ENCODE assay signal across 26 cellular contexts in genomic region chr2:205169453-205169852, GRCh38.
DNase-seq lines count a peak whose midpoint lies in the region; ATAC-seq, FAIRE-seq and TF ChIP-seq lines count a peak whose summit lies in the region.
"Had no signal": no experiment of that assay in that cellular context is flagged by ENCODE, and none has a peak within 500 bp of the region (broad histone marks: within the 10 kb centered on the region; RNA-seq: fewer than 3 reads in every experiment).

No MANE protein-coding gene starts in this region.

- H3K4me1 ChIP-seq in keratinocyte (ENCODE audit: control insufficient read depth, extremely low read depth, insufficient read depth, low read length): no peaks in the 10 kb centered on the region
- no peaks in the 10 kb centered on the region for H3K4me1 ChIP-seq in osteoblast (ENCODE audit: insufficient read depth, low read length)
- H3K4me1 ChIP-seq: A549 had no signal

- TF ChIP-seq POLR2A in erythroblast (IDR thresholded peaks at IDR 0.05; ENCODE audit: low read length): no peak

- no peaks in the 10 kb centered on the region for H3K9me3 Mint-ChIP-seq in activated naive CD4-positive, alpha-beta T cell treated with anti-CD3 and anti-CD28 coated beads, Interleukin-2, amount 50 U/mL, for 24 hours
- peaks cover 6% of the 10 kb centered on the region for H3K9me3 Mint-ChIP-seq in activated naive CD4-positive, alpha-beta T cell treated with anti-CD3 and anti-CD28 coated beads, Interleukin-2, amount 10 ng/mL, durations not matched to agents 7 days and 5 days
- H3K9me3 Mint-ChIP-seq in activated T-helper 17 cell treated with anti-CD3 and anti-CD28 coated beads, Interleukin-2, amount 50 U/mL, for 72 hours: peaks cover 4% of the 10 kb centered on the region
- H3K9me3 Mint-ChIP-seq in stimulated activated effector memory CD8-positive, alpha-beta T cell treated with anti-CD3 and anti-CD28 coated beads, Interleukin-12 subunit alpha, Interleukin-12 subunit beta, amount 100 ng/mL, for 72 hours: peaks cover 2% of the 10 kb centered on the region

- dilution Hi-C loops in keratinocyte (cut with MboI; ENCODE audit: extremely low pct_ligation_motif_present, low sequenced_read_pairs): no loop called here

- no peaks in the 10 kb centered on the region for H3K36me3 ChIP-seq in keratinocyte (ENCODE audit: control insufficient read depth in 2 of 2, extremely low read depth in 1 of 2, insufficient read depth in 2 of 2, low read length in 2 of 2)
- no peaks in the 10 kb centered on the region for H3K36me3 ChIP-seq in osteoblast (ENCODE audit: insufficient read depth, low read length)

- TF ChIP-seq CTCF in keratinocyte (optimal IDR thresholded peaks at IDR 0.05 in 1 of 3, IDR thresholded peaks at IDR 0.05 in 1 of 3, conservative IDR thresholded peaks at IDR 0.05 in 1 of 3; ENCODE audit: extremely low read depth in 1 of 3, insufficient read depth in 2 of 3, low read length in 3 of 3) (no peak), osteoblast (IDR thresholded peaks at IDR 0.05; ENCODE audit: extremely low read depth, low read depth, low read length) (no peak)

- H3K9me3 ChIP-seq in keratinocyte (ENCODE audit: control insufficient read depth, low read depth, low read length) (no peaks in the 10 kb centered on the region), osteoblast (ENCODE audit: low read depth, low read length) (no peaks in the 10 kb centered on the region)
- H3K9me3 ChIP-seq: A549 had no signal

- no peak for ATAC-seq in activated T-helper 17 cell treated with anti-CD3 and anti-CD28 coated beads, Interleukin-2, amount 50 U/mL, for 72 hours (replicated peaks)
- no peak for ATAC-seq in GM21786 (IDR thresholded peaks at IDR 0.05; ENCODE audit: unreplicated experiment)
- ATAC-seq in stimulated activated effector memory CD8-positive, alpha-beta T cell treated with anti-CD3 and anti-CD28 coated beads, Interleukin-12 subunit alpha, Interleukin-12 subunit beta, amount 100 ng/mL, for 72 hours: no peak
- ATAC-seq: A549, HCT116 had no signal

- H3K27me3 ChIP-seq in keratinocyte (ENCODE audit: control insufficient read depth, extremely low read depth, insufficient read depth, low read length) (no peaks in the 10 kb centered on the region), osteoblast (ENCODE audit: insufficient read depth, low read length) (no peaks in the 10 kb centered on the region)

- no peak overlapping the region for H3K9ac ChIP-seq in keratinocyte (ENCODE audit: control insufficient read depth, extremely low read depth, insufficient read depth, low read length)
- H3K9ac ChIP-seq: KMS-11 had no signal

- H3K27ac Mint-ChIP-seq in activated naive CD4-positive, alpha-beta T cell treated with anti-CD3 and anti-CD28 coated beads, Interleukin-2, amount 50 U/mL, for 24 hours: no peak overlapping the region
- H3K27ac Mint-ChIP-seq in activated naive CD4-positive, alpha-beta T cell treated with anti-CD3 and anti-CD28 coated beads, Interleukin-2, amount 10 ng/mL, durations not matched to agents 7 days and 5 days: no peak overlapping the region
- peak overlapping the region; percentile 23 for H3K27ac Mint-ChIP-seq in activated T-helper 17 cell treated with anti-CD3 and anti-CD28 coated beads, Interleukin-2, amount 50 U/mL, for 72 hours
- H3K27ac Mint-ChIP-seq in stimulated activated effector memory CD8-positive, alpha-beta T cell treated with anti-CD3 and anti-CD28 coated beads, Interleukin-12 subunit alpha, Interleukin-12 subunit beta, amount 100 ng/mL, for 72 hours: no peak overlapping the region
- H3K27ac Mint-ChIP-seq: B cell had no signal

- H3K36me3 Mint-ChIP-seq in activated naive CD4-positive, alpha-beta T cell treated with anti-CD3 and anti-CD28 coated beads, Interleukin-2, amount 50 U/mL, for 24 hours: no peaks in the 10 kb centered on the region
- H3K36me3 Mint-ChIP-seq in activated naive CD4-positive, alpha-beta T cell treated with anti-CD3 and anti-CD28 coated beads, Interleukin-2, amount 10 ng/mL, durations not matched to agents 7 days and 5 days: peaks cover 9% of the 10 kb centered on the region
- no peaks in the 10 kb centered on the region for H3K36me3 Mint-ChIP-seq in activated T-helper 17 cell treated with anti-CD3 and anti-CD28 coated beads, Interleukin-2, amount 50 U/mL, for 72 hours (ENCODE audit: low read depth)
- H3K36me3 Mint-ChIP-seq in stimulated activated effector memory CD8-positive, alpha-beta T cell treated with anti-CD3 and anti-CD28 coated beads, Interleukin-12 subunit alpha, Interleukin-12 subunit beta, amount 100 ng/mL, for 72 hours: no peaks in the 10 kb centered on the region
- H3K36me3 Mint-ChIP-seq: CD4-positive, CD25-positive, alpha-beta regulatory T cell had no signal

- no peaks in the 10 kb centered on the region for H3K9me1 ChIP-seq in keratinocyte (ENCODE audit: control insufficient read depth, extremely low read depth, insufficient read depth, low read length)

- DNase-seq in activated naive CD4-positive, alpha-beta T cell treated with anti-CD3 and anti-CD28 coated beads, Interleukin-2, amount 10 ng/mL, durations not matched to agents 7 days and 5 days: no peak
- DNase-seq in keratinocyte (ENCODE audit: low read depth, low spot score): no peak
- DNase-seq in osteoblast (ENCODE audit: insufficient read length, low spot score, missing footprints): peak; percentile 21
- DNase-seq in stimulated activated effector memory CD8-positive, alpha-beta T cell treated with anti-CD3 and anti-CD28 coated beads, Interleukin-12 subunit alpha, Interleukin-12 subunit beta, amount 100 ng/mL, for 72 hours (ENCODE audit: low spot score in 2 of 2): no peak
- no peak for DNase-seq in erythroblast (lab: John Stamatoyannopoulos, UW)
- DNase-seq: DMS79 treated with DMSO at 0.1 percent for 48 hours; IMR-90; MV-4-11; NCI-H1105 treated with DMSO at 0.1 percent for 48 hours; NCI-H2081; NCI-H2171 treated with DMSO at 0.1 percent for 48 hours; NCI-H446; NCI-H774; NK-92 treated with Interleukin-12 subunit alpha and Interleukin-12 subunit beta, amount 100 ng/mL, for 24 hours; SIG-M5 had no signal

- FAIRE-seq in keratinocyte (lab: Jason Lieb, UNC): no peak
- FAIRE-seq: A549, GM18507, H1, HTR-8/SVneo had no signal

- H3K4me3 Mint-ChIP-seq in activated naive CD4-positive, alpha-beta T cell treated with anti-CD3 and anti-CD28 coated beads, Interleukin-2, amount 50 U/mL, for 24 hours: peak overlapping the region; percentile 3
- no peak overlapping the region for H3K4me3 Mint-ChIP-seq in activated naive CD4-positive, alpha-beta T cell treated with anti-CD3 and anti-CD28 coated beads, Interleukin-2, amount 10 ng/mL, durations not matched to agents 7 days and 5 days
- H3K4me3 Mint-ChIP-seq in activated T-helper 17 cell treated with anti-CD3 and anti-CD28 coated beads, Interleukin-2, amount 50 U/mL, for 72 hours: no peak overlapping the region
- no peak overlapping the region for H3K4me3 Mint-ChIP-seq in stimulated activated effector memory CD8-positive, alpha-beta T cell treated with anti-CD3 and anti-CD28 coated beads, Interleukin-12 subunit alpha, Interleukin-12 subunit beta, amount 100 ng/mL, for 72 hours
- H3K4me3 Mint-ChIP-seq: B cell; CD4-positive, CD25-positive, alpha-beta regulatory T cell had no signal

- H2AFZ ChIP-seq in keratinocyte (ENCODE audit: control insufficient read depth, low read length) (peak overlapping the region; percentile 12), osteoblast (ENCODE audit: low read length) (no peak overlapping the region)

- H3K79me2 ChIP-seq in keratinocyte (ENCODE audit: control insufficient read depth, insufficient read depth, low read length) (no peaks in the 10 kb centered on the region), osteoblast (ENCODE audit: insufficient read depth, low read length) (no peaks in the 10 kb centered on the region)

- H4K20me1 ChIP-seq in keratinocyte (ENCODE audit: control insufficient read depth, extremely low read depth, insufficient read depth, low read length) (no peaks in the 10 kb centered on the region), osteoblast (ENCODE audit: insufficient read depth, low read length) (no peaks in the 10 kb centered on the region)

- H3K27ac ChIP-seq in keratinocyte (ENCODE audit: control insufficient read depth, insufficient read depth, low read length) (no peak overlapping the region), osteoblast (ENCODE audit: low read depth, low read length) (no peak overlapping the region)
- H3K27ac ChIP-seq: A549, KMS-11 had no signal

- peaks cover 14% of the 10 kb centered on the region for H3K4me1 Mint-ChIP-seq in activated naive CD4-positive, alpha-beta T cell treated with anti-CD3 and anti-CD28 coated beads, Interleukin-2, amount 50 U/mL, for 24 hours
- H3K4me1 Mint-ChIP-seq in activated naive CD4-positive, alpha-beta T cell treated with anti-CD3 and anti-CD28 coated beads, Interleukin-2, amount 10 ng/mL, durations not matched to agents 7 days and 5 days: peaks cover 12% of the 10 kb centered on the region
- H3K4me1 Mint-ChIP-seq in activated T-helper 17 cell treated with anti-CD3 and anti-CD28 coated beads, Interleukin-2, amount 50 U/mL, for 72 hours: peaks cover 6% of the 10 kb centered on the region
- peaks cover 4% of the 10 kb centered on the region for H3K4me1 Mint-ChIP-seq in stimulated activated effector memory CD8-positive, alpha-beta T cell treated with anti-CD3 and anti-CD28 coated beads, Interleukin-12 subunit alpha, Interleukin-12 subunit beta, amount 100 ng/mL, for 72 hours
- H3K4me1 Mint-ChIP-seq: B cell had no signal

- no peaks in the 10 kb centered on the region for H3K27me3 Mint-ChIP-seq in activated naive CD4-positive, alpha-beta T cell treated with anti-CD3 and anti-CD28 coated beads, Interleukin-2, amount 50 U/mL, for 24 hours
- H3K27me3 Mint-ChIP-seq in activated naive CD4-positive, alpha-beta T cell treated with anti-CD3 and anti-CD28 coated beads, Interleukin-2, amount 10 ng/mL, durations not matched to agents 7 days and 5 days: no peaks in the 10 kb centered on the region
- H3K27me3 Mint-ChIP-seq in activated T-helper 17 cell treated with anti-CD3 and anti-CD28 coated beads, Interleukin-2, amount 50 U/mL, for 72 hours: no peaks in the 10 kb centered on the region
- H3K27me3 Mint-ChIP-seq: B cell had no signal

- H3K4me3 ChIP-seq in keratinocyte (ENCODE audit: control insufficient read depth in 2 of 3, extremely low read depth in 1 of 3, insufficient read depth in 2 of 3, low read depth in 1 of 3, low read length in 3 of 3) (no peak overlapping the region), osteoblast (ENCODE audit: insufficient read depth, low read length) (no peak overlapping the region)
- H3K4me3 ChIP-seq: A549 had no signal

- CTCF ChIA-PET in activated naive CD4-positive, alpha-beta T cell treated with anti-CD3 and anti-CD28 coated beads, Interleukin-2, amount 10 ng/mL, durations not matched to agents 7 days and 5 days (lab: Charles Lee): no interaction called here

- H3K4me2 ChIP-seq in keratinocyte (ENCODE audit: control insufficient read depth, extremely low read depth, insufficient read depth, low read depth, low read length): no peak overlapping the region
- H3K4me2 ChIP-seq in osteoblast (ENCODE audit: insufficient read depth, low read length): no peak overlapping the region
- H3K4me2 ChIP-seq: A549, KMS-11 had no signal
